ENCODE assay signal across 12 cellular contexts in the genomic region with DNA sequence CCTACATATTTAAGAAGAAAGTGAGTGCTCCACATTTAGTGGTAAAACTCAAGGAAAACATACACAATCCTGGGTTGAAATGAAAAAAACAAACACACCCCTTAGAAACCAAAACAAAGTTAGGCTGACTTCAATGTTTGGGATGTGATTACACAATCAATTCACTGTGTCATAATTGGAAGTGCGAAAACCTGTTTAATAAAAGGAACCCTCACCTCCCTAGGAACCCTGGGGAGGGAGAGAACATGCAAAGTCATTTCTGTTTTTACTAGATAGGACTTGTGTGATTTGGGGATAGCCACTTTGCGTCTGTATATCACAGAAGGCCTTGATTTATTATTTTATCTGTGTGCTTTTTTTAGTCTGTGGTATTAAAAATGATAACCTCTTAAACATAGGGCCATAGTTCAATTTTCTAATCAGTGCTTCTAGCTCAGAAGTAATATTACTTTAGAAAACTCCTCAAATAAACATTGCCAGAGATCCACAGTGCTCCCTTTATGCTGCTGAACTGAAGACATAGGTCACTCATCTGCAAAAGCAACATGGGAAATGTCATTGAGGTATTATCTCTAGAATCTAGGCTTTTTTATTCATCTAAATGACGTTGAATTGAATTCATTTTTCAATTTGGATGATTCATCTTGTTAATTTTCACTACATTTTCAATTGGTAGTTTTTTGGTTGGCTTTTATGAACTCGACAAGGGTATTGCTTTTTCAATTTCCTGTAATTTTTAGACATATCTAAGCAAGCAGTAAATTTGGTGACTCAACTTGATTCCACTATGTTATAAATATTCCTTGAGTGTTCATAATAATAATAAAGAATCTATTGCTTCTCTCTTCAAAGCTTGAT.
DNase-seq lines count a peak whose midpoint lies in the region; ATAC-seq and TF ChIP-seq lines count a peak whose summit lies in the region.
"Had no signal": no experiment of that assay in that cellular context is flagged by ENCODE, and none has a peak within 500 bp of the region (broad histone marks: within the 10 kb centered on the region; RNA-seq: fewer than 3 reads in every experiment).

No MANE protein-coding gene starts in this region.

- peaks cover 19% of the 10 kb centered on the region for H3K9me3 Mint-ChIP-seq in stimulated activated memory B cell treated with anti-CD40 and anti-IgM and Interleukin-4, amounts not matched to agents 10 μg/mL and 1 μg/mL and 100 μg/mL, for 72 hours

- H3F3A ChIP-seq in SU-DHL-6 (ENCODE audit: insufficient read depth) = no peaks in the 10 kb centered on the region

- H3K27ac Mint-ChIP-seq in stimulated activated memory B cell treated with anti-CD40 and anti-IgM and Interleukin-4, amounts not matched to agents 10 μg/mL and 1 μg/mL and 100 μg/mL, for 72 hours = no peak overlapping the region

- H3K36me3 ChIP-seq in SU-DHL-6 (ENCODE audit: low read length) = 0 out of 2 replicates have a peak, but pooled peaks cover 3% of the 10 kb centered on the region
- no peaks in the 10 kb centered on the region for H3K36me3 ChIP-seq in mucosa of descending colon (ENCODE audit: low read depth)
- no peaks in the 10 kb centered on the region for H3K36me3 ChIP-seq in ovary
- H3K36me3 ChIP-seq: BLaER1 had no signal

- no peak overlapping the region for H3K4me2 ChIP-seq in SU-DHL-6 (ENCODE audit: low read depth, low read length, poor library complexity, severe bottlenecking)
- H3K4me2 ChIP-seq: BLaER1 had no signal

- H2AFZ ChIP-seq in SU-DHL-6 (ENCODE audit: low read depth, low read length, severe bottlenecking) = peak overlapping the region; percentile 1

- H3K4me3 Mint-ChIP-seq in stimulated activated memory B cell treated with anti-CD40 and anti-IgM and Interleukin-4, amounts not matched to agents 10 μg/mL and 1 μg/mL and 100 μg/mL, for 72 hours = no peak overlapping the region
- H3K4me3 Mint-ChIP-seq: naive thymus-derived CD4-positive, alpha-beta T cell had no signal

- WGBS in ovary, 3 donors = 44 to 71% (median 62%) methylated on average over 4 of the region's 4 CpGs

- no peak overlapping the region for H3K9ac ChIP-seq in SU-DHL-6 (ENCODE audit: low read length)
- H3K9ac ChIP-seq: BLaER1 had no signal

- DNase-seq in EH (ENCODE audit: low read depth) (peak; percentile 57), fibroblast of peridontal ligament (ENCODE audit: extremely low read depth) (peak; percentile 56), mucosa of descending colon (no peak), NCI-H2227 (lab: John Stamatoyannopoulos, UW; ENCODE audit: unreplicated experiment) (no peak), ovary (no peak)
- DNase-seq: activated naive CD4-positive, alpha-beta T cell treated with anti-CD3 and anti-CD28 coated beads, Interleukin-2, amount 50 U/mL, for 16 hours; GF-D8; naive thymus-derived CD4-positive, alpha-beta T cell had no signal

- ATAC-seq in mucosa of descending colon (peak; percentile 49), HG03457 (IDR thresholded peaks at IDR 0.05; ENCODE audit: unreplicated experiment) (no peak)
- ATAC-seq in stimulated activated memory B cell treated with anti-CD40 and anti-IgM and Interleukin-4, amounts not matched to agents 10 μg/mL and 1 μg/mL and 100 μg/mL, for 72 hours = no peak
- ATAC-seq: naive thymus-derived CD4-positive, alpha-beta T cell had no signal

- peaks cover 4% of the 10 kb centered on the region; the same call in 1 of the 2 replicates for H3K9me3 ChIP-seq in SU-DHL-6 (ENCODE audit: insufficient read depth, low read length)
- H3K9me3 ChIP-seq in mucosa of descending colon = peaks cover 6% of the 10 kb centered on the region
- no peaks in the 10 kb centered on the region for H3K9me3 ChIP-seq in ovary

- no peaks in the 10 kb centered on the region for H3K27me3 Mint-ChIP-seq in stimulated activated memory B cell treated with anti-CD40 and anti-IgM and Interleukin-4, amounts not matched to agents 10 μg/mL and 1 μg/mL and 100 μg/mL, for 72 hours
- H3K27me3 Mint-ChIP-seq: naive thymus-derived CD4-positive, alpha-beta T cell had no signal

- no peaks in the 10 kb centered on the region for H3K4me1 Mint-ChIP-seq in stimulated activated memory B cell treated with anti-CD40 and anti-IgM and Interleukin-4, amounts not matched to agents 10 μg/mL and 1 μg/mL and 100 μg/mL, for 72 hours

- no peaks in the 10 kb centered on the region for H3K4me1 ChIP-seq in mucosa of descending colon (ENCODE audit: low read depth)
- no peaks in the 10 kb centered on the region for H3K4me1 ChIP-seq in ovary (ENCODE audit: insufficient read depth)

- TF ChIP-seq CTCF in SU-DHL-6 (IDR thresholded peaks at IDR 0.05; ENCODE audit: insufficient read depth, low read length, poor library complexity, severe bottlenecking) (no peak), mucosa of descending colon (IDR thresholded peaks at IDR 0.05) (no peak), ovary (IDR thresholded peaks at IDR 0.05) (no peak)

- H3K4me3 ChIP-seq in SU-DHL-6 (ENCODE audit: insufficient read depth, low read length, poor library complexity, severe bottlenecking) (no peak overlapping the region), mucosa of descending colon (no peak overlapping the region), ovary (no peak overlapping the region)
- H3K4me3 ChIP-seq: BLaER1 had no signal

- no peak for TF ChIP-seq EP300 in ovary (IDR thresholded peaks at IDR 0.05)

- H3K36me3 Mint-ChIP-seq in stimulated activated memory B cell treated with anti-CD40 and anti-IgM and Interleukin-4, amounts not matched to agents 10 μg/mL and 1 μg/mL and 100 μg/mL, for 72 hours = peaks cover 19% of the 10 kb centered on the region

- no peaks in the 10 kb centered on the region for H4K20me1 ChIP-seq in SU-DHL-6 (ENCODE audit: low read depth, low read length)
- H4K20me1 ChIP-seq: BLaER1 had no signal

- intact Hi-C loops in mucosa of descending colon (cut with DNase I, micrococcal nuclease) = no loop called here
- intact Hi-C loops in ovary (cut with DNase I) = no loop called here

- H3K27me3 ChIP-seq in SU-DHL-6 (ENCODE audit: low read length) (no peaks in the 10 kb centered on the region), ovary (no peaks in the 10 kb centered on the region)
- H3K27me3 ChIP-seq: BLaER1 had no signal

- no peaks in the 10 kb centered on the region for H3K9me2 ChIP-seq in SU-DHL-6 (replicated peaks; ENCODE audit: insufficient read depth, low read length)

- no peak for TF ChIP-seq POLR2A in ovary (IDR thresholded peaks at IDR 0.05)

- H3K27ac ChIP-seq in SU-DHL-6 (ENCODE audit: low read depth, low read length) (no peak overlapping the region), ovary (no peak overlapping the region)
- H3K27ac ChIP-seq: BLaER1 had no signal

- H3K79me2 ChIP-seq in SU-DHL-6 (ENCODE audit: insufficient read depth, low read length) = no peaks in the 10 kb centered on the region

Comparison
In these comparisons a context has a peak if more than half of its experiments do, and no peak if none do; other contexts are left out.
1. DNase-seq: peak in EH (single experiment) and fibroblast of peridontal ligament (single experiment); none in mucosa of descending colon (0 of 3), NCI-H2227 (single experiment) and ovary (0 of 5).